In the genomic region with DNA sequence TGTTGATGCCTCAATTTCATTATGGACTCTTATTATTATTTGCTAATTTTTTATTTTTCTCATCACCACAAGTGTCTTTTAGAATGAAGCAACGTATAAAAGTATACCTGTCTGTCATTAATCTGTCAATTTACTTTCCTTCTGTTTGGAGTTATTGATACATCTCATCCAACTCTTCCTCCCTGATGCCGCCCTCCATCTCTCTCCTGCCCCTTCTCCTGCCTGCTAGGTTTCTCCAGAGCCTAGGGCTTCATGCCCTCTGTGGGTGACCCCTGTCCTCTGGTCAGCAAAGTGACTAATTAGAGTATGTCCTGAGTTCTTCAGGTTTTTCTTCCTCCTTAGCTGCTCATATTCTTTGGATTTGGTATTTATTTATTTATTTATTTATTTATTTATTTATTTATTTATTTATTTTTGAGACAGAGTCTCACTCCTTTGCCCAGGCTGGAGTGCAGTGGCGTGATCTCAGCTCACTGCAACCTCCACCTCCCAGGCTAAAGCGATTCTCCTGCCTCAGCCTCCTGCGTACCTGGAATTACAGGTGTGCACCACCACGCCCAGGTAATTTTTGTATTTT, we compare ENCODE assay signal across 11 cellular contexts.
"Had no signal": no experiment of that assay in that cellular context is flagged by ENCODE, and none has a peak within 500 bp of the region (broad histone marks: within the 10 kb centered on the region; RNA-seq: fewer than 3 reads in every experiment).

No MANE protein-coding gene starts in this region.

- H3K27ac Mint-ChIP-seq: GM23338, H9, HFFc6 had no signal

- H3K4me3 Mint-ChIP-seq: GM23338, H9, HFFc6 had no signal

- H3K4me1 Mint-ChIP-seq: GM23338 had no signal

- ATAC-seq: GM23338, HCT116 had no signal

- H3K9ac ChIP-seq: GM23248 had no signal

- H3K4me1 ChIP-seq: HAP-1 had no signal

- H3K4me3 ChIP-seq: GM23248, GM23338, HAP-1 had no signal

- DNase-seq: GM23248, GOT3, H7, H9, HCEC 1CT, HFFc6 had no signal

- H3K9me3 ChIP-seq: HAP-1 had no signal

- H3K36me3 ChIP-seq: HAP-1 had no signal

- H3K9me3 Mint-ChIP-seq: GM23338, H9 had no signal

- H3K27ac ChIP-seq: GM23248 had no signal

- H3K4me2 ChIP-seq: GM23338 had no signal

- FAIRE-seq: H1, H54 had no signal
